Comparison of ENCODE assay signal across 23 cellular contexts in genomic region chr11:102026975-102027374, GRCh38. TPM values are rescaled to one million over a fixed set of nuclear protein-coding genes. Genes with fewer than 3 reads are reported as not detected.
"Had no signal": no experiment of that assay in that cellular context is flagged by ENCODE, and none has a peak within 500 bp of the region (broad histone marks: within the 10 kb centered on the region; RNA-seq: fewer than 3 reads in every experiment).

No MANE protein-coding gene starts in this region.

- H3K36me3 ChIP-seq: ascending aorta, brain microvascular endothelial cell, colonic mucosa, heart right ventricle, left ventricle myocardium inferior, ovary, prostate gland, thyroid gland, WERI-Rb-1 had no signal

- H3K4me3 ChIP-seq: ascending aorta, colonic mucosa, heart right ventricle, left ventricle myocardium inferior, ovary, prostate gland, thyroid gland had no signal

- ATAC-seq: activated CD8-positive, alpha-beta T cell treated with anti-CD3 and anti-CD28 coated beads for 36 hours; activated naive CD4-positive, alpha-beta T cell treated with anti-CD3 and anti-CD28 coated beads, Interleukin-2, amount 50 U/mL, for 72 hours; heart right ventricle; natural killer cell treated with Interleukin-12 subunit alpha and Interleukin-12 subunit beta and Interleukin-15 and Interleukin-18, amount 100 ng/mL, for 72 hours had no signal

- H3K4me1 ChIP-seq: ascending aorta, heart right ventricle, left ventricle myocardium inferior, prostate gland, thyroid gland had no signal

- DNase-seq: activated CD4-positive, alpha-beta T cell treated with anti-CD3 and anti-CD28 coated beads, Interleukin-2, amount 10 ng/mL, durations not matched to agents 7 days and 5 days; activated CD4-positive, CD25-positive, alpha-beta regulatory T cell treated with anti-CD3 and anti-CD28 coated beads, Interleukin-2, amount 50 U/mL, for 72 hours; activated CD8-positive, alpha-beta T cell treated with anti-CD3 and anti-CD28 coated beads for 36 hours; brain microvascular endothelial cell; colonic mucosa; foreskin fibroblast; heart right ventricle; kidney; left ventricle myocardium inferior; ovary; stimulated activated CD4-positive, alpha-beta T cell treated with anti-CD3 and anti-CD28 coated beads, Interleukin-12 subunit alpha, Interleukin-12 subunit beta, amount 100 ng/mL, for 4 hours; stimulated activated CD4-positive, alpha-beta T cell treated with anti-CD3 and anti-CD28 coated beads, Interleukin-4, amount 100 ng/mL, for 4 hours; substantia nigra; T-helper 2 cell; thyroid gland; WERI-Rb-1 had no signal

- H3K9me3 ChIP-seq: ascending aorta, colonic mucosa, heart right ventricle, left ventricle myocardium inferior, ovary, prostate gland, thyroid gland had no signal

- H3K27ac ChIP-seq: ascending aorta, brain microvascular endothelial cell, colonic mucosa, epithelial cell of prostate, heart right ventricle, left ventricle myocardium inferior, ovary, thyroid gland, WERI-Rb-1 had no signal

- H3K27me3 ChIP-seq: ascending aorta, brain microvascular endothelial cell, colonic mucosa, ovary, thyroid gland had no signal

RNA-seq across cellular contexts. Expression of gene CFAP300, which starts 20.3 kb away (rescaled TPM):
- total RNA-seq: activated CD4-positive, alpha-beta T cell treated with anti-CD3 and anti-CD28 coated beads, Interleukin-2, amount 10 ng/mL, durations not matched to agents 7 days and 5 days; activated CD8-positive, alpha-beta T cell treated with anti-CD3 and anti-CD28 coated beads for 36 hours; activated naive CD4-positive, alpha-beta T cell treated with anti-CD3 and anti-CD28 coated beads, Interleukin-2, amount 50 U/mL, for 72 hours; activated T-helper 1 cell treated with anti-CD3 and anti-CD28 coated beads, Interleukin-12 subunit alpha, Interleukin-12 subunit beta, Interleukin-2, Interleukin-4 antibody, amounts not matched to agents 30 ng/mL and 10 ng/mL and 1 ng/mL, durations not matched to agents 14 hours and 24 hours and 36 hours; ascending aorta; lung microvascular endothelial cell; natural killer cell treated with Interleukin-12 subunit alpha and Interleukin-12 subunit beta and Interleukin-15 and Interleukin-18, amount 100 ng/mL, for 72 hours had no signal
